In the genomic region with DNA sequence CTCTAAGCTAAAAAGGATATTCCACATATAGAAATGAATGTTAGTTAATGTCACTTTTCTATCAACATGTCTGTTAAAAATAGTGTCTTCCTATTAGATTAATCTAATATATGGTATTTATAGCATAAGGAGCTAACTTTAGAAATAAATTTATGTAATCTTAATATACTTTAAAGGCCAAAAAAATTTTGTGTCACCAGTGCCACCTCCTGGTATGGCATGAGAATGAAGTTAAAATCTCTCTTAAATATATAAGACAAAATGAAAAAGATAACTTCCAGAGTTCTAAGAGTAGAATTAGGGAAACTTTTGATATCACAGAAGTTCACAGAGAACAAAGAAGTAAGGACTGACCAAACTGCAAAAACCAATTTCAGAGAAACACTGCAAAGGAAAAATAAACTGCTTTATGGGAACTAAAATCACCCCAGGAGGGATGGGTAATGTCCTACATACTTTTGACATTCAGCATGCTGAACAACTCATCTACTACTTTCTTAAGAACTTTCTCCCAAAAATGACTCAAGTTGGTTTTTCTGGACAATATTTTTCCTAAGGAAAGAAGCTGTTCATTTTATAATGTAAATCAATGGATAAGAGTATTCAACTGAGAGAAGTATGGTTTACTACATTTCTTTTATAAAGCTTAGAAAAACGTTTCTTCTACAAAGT, we compare ENCODE assay signal across 8 cellular contexts.
DNase-seq lines count a peak whose midpoint lies in the region; ATAC-seq and TF ChIP-seq lines count a peak whose summit lies in the region.

No MANE protein-coding gene starts in this region.

- peaks cover 13% of the 10 kb centered on the region; the same call in 1 of the 2 replicates for H3F3A ChIP-seq in GM23248 (ENCODE audit: insufficient read depth)

- no peak overlapping the region for H3K4me3 ChIP-seq in GM23248
- H3K4me3 ChIP-seq in thyroid gland (replicated peaks in 1 of 3) = no peak overlapping the region

- H3K9me3 ChIP-seq in GM23248 (ENCODE audit: low read depth) (no peaks in the 10 kb centered on the region), thyroid gland (no peaks in the 10 kb centered on the region)

- H3K4me3 Mint-ChIP-seq in immature natural killer cell = no peak overlapping the region

- ATAC-seq in GM19324 (IDR thresholded peaks at IDR 0.05; ENCODE audit: low FRiP score, unreplicated experiment) = no peak

- no peaks in the 10 kb centered on the region for H3K9me3 Mint-ChIP-seq in immature natural killer cell

- H3K27me3 ChIP-seq in GM23248 (replicated peaks; ENCODE audit: insufficient read depth) (no peaks in the 10 kb centered on the region), thyroid gland (no peaks in the 10 kb centered on the region)

- no peak overlapping the region for H2AFZ ChIP-seq in GM23248

- H3K27ac ChIP-seq in GM23248 (peak overlapping the region; percentile 15; the same call in 1 of the 2 replicates), VCaP (no peak overlapping the region), thyroid gland (no peak overlapping the region)

- intact Hi-C loops in thyroid gland (cut with DNase I) = no loop called here

- peaks cover 32% of the 10 kb centered on the region for H3K36me3 ChIP-seq in GM23248 (ENCODE audit: low read depth)
- peaks cover 12 to 20% of the 10 kb centered on the region in 2 donors for H3K36me3 ChIP-seq in thyroid gland

- no peak overlapping the region for H3K4me2 ChIP-seq in GM23248 (ENCODE audit: unreplicated experiment)

- DNase-seq in AG09319 (ENCODE audit: extremely low read depth, low read depth) (no peak), GM23248 (peak; percentile 60), immature natural killer cell (peak in 2 of 3 donors; percentile 11 to 26), NCI-H1930 (lab: John Stamatoyannopoulos, UW) (no peak), amygdala (lab: John Stamatoyannopoulos, UW) (no peak), thyroid gland (no peak)

- no peaks in the 10 kb centered on the region for H3K9me2 ChIP-seq in GM23248 (ENCODE audit: insufficient read depth)

- no peaks in the 10 kb centered on the region for H3K27me3 Mint-ChIP-seq in immature natural killer cell (ENCODE audit: low read depth in 3 of 3)

- TF ChIP-seq POLR2A in thyroid gland (IDR thresholded peaks at IDR 0.05) = no peak

- no peaks in the 10 kb centered on the region for H4K20me1 ChIP-seq in GM23248 (ENCODE audit: insufficient read depth)

- WGBS in GM23248 (ENCODE audit: low coverage in 1 of 2, low lambda C conversion rate in 2 of 2, missing lambda C conversion rate in 2 of 2), 2 experiments = 48 to 62% methylated on average over 1 of the region's 1 CpG
- WGBS in thyroid gland, 2 donors = 71 to 84% methylated on average over 1 of the region's 1 CpG

- peak overlapping the region in 1 of 6 donors; percentile 64 for H3K27ac Mint-ChIP-seq in immature natural killer cell

- H3K4me1 ChIP-seq in GM23248 (ENCODE audit: insufficient read depth) (peaks cover 10% of the 10 kb centered on the region), thyroid gland (peaks cover 5 to 8% of the 10 kb centered on the region in 2 donors)

- peaks cover 1 to 15% of the 10 kb centered on the region in 2 donors for H3K4me1 Mint-ChIP-seq in immature natural killer cell

- H3K79me2 ChIP-seq in GM23248 (ENCODE audit: insufficient read depth) = no peaks in the 10 kb centered on the region

- peaks cover 5 to 29% (median 10%) of the 10 kb centered on the region in 3 donors for H3K36me3 Mint-ChIP-seq in immature natural killer cell

- H3K9ac ChIP-seq in GM23248 = no peak overlapping the region

- TF ChIP-seq CTCF in AG09319 (IDR thresholded peaks at IDR 0.05; ENCODE audit: low read depth, low read length) (peak; percentile 43), VCaP (conservative IDR thresholded peaks at IDR 0.05) (peak; percentile 69), thyroid gland (IDR thresholded peaks at IDR 0.05) (peak in 3 of 6 experiments; percentile 27 to 48 (median 36))

- in situ Hi-C loops in GM23248 (cut with MboI) = no loop called here

Comparison
In these comparisons a context has a peak if more than half of its experiments do, and no peak if none do; other contexts are left out.
1. DNase-seq: peak in GM23248 (single experiment) and immature natural killer cell (2 of 3); none in AG09319 (single experiment), NCI-H1930 (0 of 2), amygdala (0 of 56) and thyroid gland (0 of 2).